10 cellular contexts compared by ENCODE assay signal in genomic region chr7:116801092-116801710, GRCh38.
DNase-seq lines count a peak whose midpoint lies in the region; ATAC-seq and TF ChIP-seq lines count a peak whose summit lies in the region.
"Had no signal": no experiment of that assay in that cellular context is flagged by ENCODE, and none has a peak within 500 bp of the region (broad histone marks: within the 10 kb centered on the region; RNA-seq: fewer than 3 reads in every experiment).

No MANE protein-coding gene starts in this region.

- H3K27me3 ChIP-seq in upper lobe of right lung = no peaks in the 10 kb centered on the region
- H3K27me3 ChIP-seq in tibial artery = no peaks in the 10 kb centered on the region
- H3K27me3 ChIP-seq in ovary = no peaks in the 10 kb centered on the region

- H3K4me1 ChIP-seq in upper lobe of right lung = peaks cover 23% of the 10 kb centered on the region
- H3K4me1 ChIP-seq in tibial artery = peaks cover 0 to 31% (median 17%) of the 10 kb centered on the region in 4 donors
- no peaks in the 10 kb centered on the region for H3K4me1 ChIP-seq in ovary (ENCODE audit: insufficient read depth)

- peak; percentile 72 for ATAC-seq in activated naive CD8-positive, alpha-beta T cell treated with anti-CD3 and anti-CD28 coated beads, Interleukin-2, amount 50 U/mL, for 24 hours
- peak; percentile 42 for ATAC-seq in upper lobe of right lung

- TF ChIP-seq POLR2A in ovary (IDR thresholded peaks at IDR 0.05) = no peak

- 66 to 69% (median 67%) methylated on average over 2 of the region's 2 CpGs for WGBS in ovary, 3 donors

- no peak overlapping the region for H3K27ac Mint-ChIP-seq in activated naive CD8-positive, alpha-beta T cell treated with anti-CD3 and anti-CD28 coated beads, Interleukin-2, amount 50 U/mL, for 24 hours
- no peak overlapping the region for H3K27ac Mint-ChIP-seq in activated naive CD8-positive, alpha-beta T cell treated with anti-CD3 and anti-CD28 coated beads for 36 hours

- no peaks in the 10 kb centered on the region; the same call in 1 of the 2 replicates for H3K36me3 ChIP-seq in SK-N-MC (ENCODE audit: insufficient read depth, low read length)
- H3K36me3 ChIP-seq in upper lobe of right lung = no peaks in the 10 kb centered on the region
- H3K36me3 ChIP-seq in tibial artery = no peaks in the 10 kb centered on the region
- no peaks in the 10 kb centered on the region for H3K36me3 ChIP-seq in ovary

- no peaks in the 10 kb centered on the region for H3K9me3 Mint-ChIP-seq in activated naive CD8-positive, alpha-beta T cell treated with anti-CD3 and anti-CD28 coated beads, Interleukin-2, amount 50 U/mL, for 24 hours
- H3K9me3 Mint-ChIP-seq in activated naive CD8-positive, alpha-beta T cell treated with anti-CD3 and anti-CD28 coated beads for 36 hours = no peaks in the 10 kb centered on the region

- no peaks in the 10 kb centered on the region for H3K36me3 Mint-ChIP-seq in activated naive CD8-positive, alpha-beta T cell treated with anti-CD3 and anti-CD28 coated beads, Interleukin-2, amount 50 U/mL, for 24 hours (ENCODE audit: low read depth)
- H3K36me3 Mint-ChIP-seq in activated naive CD8-positive, alpha-beta T cell treated with anti-CD3 and anti-CD28 coated beads for 36 hours = no peaks in the 10 kb centered on the region

- intact Hi-C loops in upper lobe of right lung (cut with DNase I) = no loop called here
- intact Hi-C loops in tibial artery (cut with DNase I; ENCODE audit: low total_unique reads) = no loop called here
- intact Hi-C loops in ovary (cut with DNase I) = loop anchor here in 3 of 4 donors (10.0 kb wide), 3 partner anchors 206 to 626 kb away; no protein-coding TSS in a partner anchor

- peaks cover 16% of the 10 kb centered on the region for H3K4me1 Mint-ChIP-seq in activated naive CD8-positive, alpha-beta T cell treated with anti-CD3 and anti-CD28 coated beads, Interleukin-2, amount 50 U/mL, for 24 hours
- peaks cover 2% of the 10 kb centered on the region for H3K4me1 Mint-ChIP-seq in activated naive CD8-positive, alpha-beta T cell treated with anti-CD3 and anti-CD28 coated beads for 36 hours

- peaks cover 12% of the 10 kb centered on the region for H3K27me3 Mint-ChIP-seq in activated naive CD8-positive, alpha-beta T cell treated with anti-CD3 and anti-CD28 coated beads, Interleukin-2, amount 50 U/mL, for 24 hours
- H3K27me3 Mint-ChIP-seq in activated naive CD8-positive, alpha-beta T cell treated with anti-CD3 and anti-CD28 coated beads for 36 hours = peaks cover 19% of the 10 kb centered on the region

- no peak overlapping the region for H3K4me3 Mint-ChIP-seq in activated naive CD8-positive, alpha-beta T cell treated with anti-CD3 and anti-CD28 coated beads, Interleukin-2, amount 50 U/mL, for 24 hours
- H3K4me3 Mint-ChIP-seq in activated naive CD8-positive, alpha-beta T cell treated with anti-CD3 and anti-CD28 coated beads for 36 hours = no peak overlapping the region

- TF ChIP-seq EP300 in ovary (IDR thresholded peaks at IDR 0.05) = no peak

- DNase-seq in activated naive CD8-positive, alpha-beta T cell treated with anti-CD3 and anti-CD28 coated beads, Interleukin-2, amount 50 U/mL, for 24 hours = no peak
- no peak for DNase-seq in activated naive CD8-positive, alpha-beta T cell treated with anti-CD3 and anti-CD28 coated beads for 36 hours
- DNase-seq in SK-N-MC (ENCODE audit: low read depth, low spot score) (no peak), foreskin fibroblast (peak; percentile 67 to 81), upper lobe of right lung (no peak), NCI-H345 (lab: John Stamatoyannopoulos, UW) (no peak), tibial artery (no peak), ovary (no peak)
- DNase-seq: activated CD8-positive, alpha-beta memory T cell treated with anti-CD3 and anti-CD28 coated beads, Interleukin-2, amount 50 U/mL, for 4 hours; AML-193 had no signal

- H3K27ac ChIP-seq in SK-N-MC = 0 out of 2 replicates have a peak overlapping the region, but pooled peaks have one; percentile 16
- H3K27ac ChIP-seq in upper lobe of right lung = no peak overlapping the region
- H3K27ac ChIP-seq in tibial artery = no peak overlapping the region
- H3K27ac ChIP-seq in ovary = no peak overlapping the region

- 0 out of 2 replicates have a peak overlapping the region, but pooled peaks have one; percentile 15 for H3K4me3 ChIP-seq in SK-N-MC
- no peak overlapping the region for H3K4me3 ChIP-seq in foreskin fibroblast (ENCODE audit: low read depth in 1 of 2, low read length in 2 of 2)
- no peak overlapping the region for H3K4me3 ChIP-seq in upper lobe of right lung
- no peak overlapping the region for H3K4me3 ChIP-seq in tibial artery
- H3K4me3 ChIP-seq in ovary = no peak overlapping the region

- peak overlapping the region; percentile 6 for H3K9ac ChIP-seq in SK-N-MC (ENCODE audit: insufficient read length)

- no peaks in the 10 kb centered on the region for H3K9me3 ChIP-seq in SK-N-MC (ENCODE audit: low read depth, low read length)
- H3K9me3 ChIP-seq in upper lobe of right lung = no peaks in the 10 kb centered on the region
- H3K9me3 ChIP-seq in tibial artery = no peaks in the 10 kb centered on the region
- no peaks in the 10 kb centered on the region for H3K9me3 ChIP-seq in ovary

- TF ChIP-seq CTCF in foreskin fibroblast (IDR thresholded peaks at IDR 0.05; ENCODE audit: low read depth, low read length) (no peak), upper lobe of right lung (IDR thresholded peaks at IDR 0.05) (no peak), tibial artery (IDR thresholded peaks at IDR 0.05) (no peak), ovary (IDR thresholded peaks at IDR 0.05) (no peak)

Comparison
In these comparisons a context has a peak if more than half of its experiments do, and no peak if none do; other contexts are left out.
1. DNase-seq: peak in foreskin fibroblast (2 of 2); none in activated naive CD8-positive, alpha-beta T cell treated with anti-CD3 and anti-CD28 coated beads, Interleukin-2, amount 50 U/mL, for 24 hours (single experiment), activated naive CD8-positive, alpha-beta T cell treated with anti-CD3 and anti-CD28 coated beads for 36 hours (single experiment), SK-N-MC (single experiment), upper lobe of right lung (single experiment), NCI-H345 (single experiment), tibial artery (0 of 2) and ovary (0 of 5).
2. intact Hi-C loops: an anchor here in ovary (10.0 kb wide); none called in upper lobe of right lung and tibial artery.